Comparison of ENCODE assay signal across 18 cellular contexts in the genomic region with DNA sequence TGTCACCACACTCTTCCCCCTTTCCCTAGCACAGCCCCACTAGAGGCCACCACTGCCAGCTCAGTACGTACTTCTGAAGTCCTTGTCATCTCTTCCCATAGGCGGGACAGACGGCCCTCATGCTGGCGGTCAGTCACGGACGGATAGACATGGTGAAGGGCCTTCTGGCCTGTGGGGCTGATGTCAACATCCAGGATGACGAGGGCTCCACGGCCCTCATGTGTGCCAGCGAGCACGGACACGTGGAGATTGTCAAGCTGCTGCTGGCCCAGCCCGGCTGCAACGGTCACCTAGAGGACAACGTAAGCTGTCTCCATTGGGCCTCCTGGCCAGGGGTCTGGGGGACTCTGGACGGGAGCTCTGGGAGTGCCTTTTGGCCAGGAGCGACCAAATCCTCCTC.
DNase-seq lines count a peak whose midpoint lies in the region; ATAC-seq and TF ChIP-seq lines count a peak whose summit lies in the region.
"Had no signal": no experiment of that assay in that cellular context is flagged by ENCODE, and none has a peak within 500 bp of the region (broad histone marks: within the 10 kb centered on the region; RNA-seq: fewer than 3 reads in every experiment).

No MANE protein-coding gene starts in this region.

- no peak overlapping the region for H2BK120ac ChIP-seq in trophoblast cell (ENCODE audit: insufficient read depth, low read length, poor library complexity)

- H3K27me3 ChIP-seq in left ventricle myocardium inferior (ENCODE audit: low read depth) (no peaks in the 10 kb centered on the region), gastroesophageal sphincter (no peaks in the 10 kb centered on the region), trophoblast cell (ENCODE audit: insufficient read depth, low read length) (no peaks in the 10 kb centered on the region), tibial artery (no peaks in the 10 kb centered on the region)

- H3K27ac ChIP-seq in left ventricle myocardium inferior (replicated peaks) (peak overlapping the region; percentile 94), gastroesophageal sphincter (peak overlapping the region in 3 of 4 donors; percentile 87 to 91 (median 89)), trophoblast cell (ENCODE audit: low read depth, low read length) (no peak overlapping the region), tibial artery (peak overlapping the region; percentile 22 to 80)
- H3K27ac ChIP-seq: C4-2B had no signal

- H4K12ac ChIP-seq in trophoblast cell (ENCODE audit: low read depth, low read length) = no peak overlapping the region

- H3K9me3 ChIP-seq in left ventricle myocardium inferior (replicated peaks) (no peaks in the 10 kb centered on the region), gastroesophageal sphincter (no peaks in the 10 kb centered on the region), trophoblast cell (ENCODE audit: insufficient read depth, low read depth, low read length) (peaks cover 6% of the 10 kb centered on the region), tibial artery (no peaks in the 10 kb centered on the region)
- H3K9me3 ChIP-seq: SK-N-SH had no signal

- DNase-seq in left ventricle myocardium inferior = no peak
- DNase-seq in left cardiac atrium = no peak
- peak; percentile 53 for DNase-seq in trophoblast cell
- DNase-seq in tibial artery = peak in 1 of 2 donors; percentile 60
- DNase-seq in foreskin fibroblast = no peak
- DNase-seq in middle frontal gyrus (ENCODE audit: extremely low spot score, low spot score) = no peak
- DNase-seq: CD8-positive, alpha-beta memory T cell; MM.1S; NCI-H1048; NCI-H1417 treated with DMSO at 0.1 percent for 48 hours; NCI-H187; NCI-H446; NCI-H526; SHP77 treated with DMSO at 0.1 percent for 48 hours; SK-N-SH had no signal

- H3K36me3 ChIP-seq in left ventricle myocardium inferior (peaks cover 89% of the 10 kb centered on the region), gastroesophageal sphincter (peaks cover 0 to 78% of the 10 kb centered on the region in 2 donors), trophoblast cell (ENCODE audit: control insufficient read depth in 1 of 2, insufficient read depth in 2 of 2, low read length in 2 of 2) (peaks cover 60 to 77% of the 10 kb centered on the region in 2 experiments), tibial artery (peaks cover 59 to 86% (median 81%) of the 10 kb centered on the region in 3 donors)

- H4K8ac ChIP-seq in trophoblast cell (ENCODE audit: low read depth, low read length) = peak overlapping the region; percentile 0

- no peak overlapping the region for H2AFZ ChIP-seq in trophoblast cell (ENCODE audit: insufficient read depth, low read length, poor library complexity)

- no peak overlapping the region for H2BK5ac ChIP-seq in trophoblast cell (ENCODE audit: low read depth, low read length, poor library complexity)

- TF ChIP-seq CTCF in left ventricle myocardium inferior (IDR thresholded peaks at IDR 0.05; ENCODE audit: borderline replicate concordance) (no peak), gastroesophageal sphincter (IDR thresholded peaks at IDR 0.05) (no peak), tibial artery (IDR thresholded peaks at IDR 0.05) (no peak), foreskin fibroblast (IDR thresholded peaks at IDR 0.05; ENCODE audit: low read depth, low read length) (no peak)

- H3K4me2 ChIP-seq in trophoblast cell (ENCODE audit: low read length) = no peak overlapping the region
- H3K4me2 ChIP-seq: SK-N-SH had no signal

- WGBS in gastroesophageal sphincter (ENCODE audit: low coverage in 1 of 2), 2 donors = 80% methylated on average over 1 of the region's 16 CpGs; no CpG with 5 or more reads in 1 of the 2 donors
- no CpG with 5 or more reads among the region's 16 CpGs for WGBS in trophoblast cell (ENCODE audit: extremely low coverage, insufficient coverage, insufficient read length)

- intact Hi-C loops in left ventricle myocardium inferior (cut with micrococcal nuclease) (no loop called here), left cardiac atrium (cut with DNase I) (no loop called here), tibial artery (cut with DNase I; ENCODE audit: low total_unique reads) (no loop called here)

- ATAC-seq in left cardiac atrium (no peak), gastroesophageal sphincter (no peak)
- ATAC-seq: K562 had no signal

- no peak overlapping the region for H3K18ac ChIP-seq in trophoblast cell (ENCODE audit: low read length)

- no peak for TF ChIP-seq POLR2A in gastroesophageal sphincter (IDR thresholded peaks at IDR 0.05)

- no peak overlapping the region for H2AK5ac ChIP-seq in trophoblast cell (ENCODE audit: low read length)

- TF ChIP-seq EP300 in gastroesophageal sphincter (IDR thresholded peaks at IDR 0.05) = no peak

- H4K91ac ChIP-seq in trophoblast cell (ENCODE audit: low read depth, low read length) = no peak overlapping the region

- no peak overlapping the region for H3K14ac ChIP-seq in trophoblast cell (ENCODE audit: low read length)

- H3K4ac ChIP-seq in trophoblast cell (ENCODE audit: low read depth, low read length) = no peak overlapping the region

- H3K9ac ChIP-seq in trophoblast cell (ENCODE audit: low read length) = no peak overlapping the region
- H3K9ac ChIP-seq: SK-N-SH had no signal

- peaks cover 98% of the 10 kb centered on the region for H3K4me1 ChIP-seq in left ventricle myocardium inferior
- H3K4me1 ChIP-seq in gastroesophageal sphincter = peaks cover 20 to 86% (median 34%) of the 10 kb centered on the region in 3 donors
- peaks cover 4 to 8% of the 10 kb centered on the region in 2 experiments for H3K4me1 ChIP-seq in trophoblast cell (ENCODE audit: control insufficient read depth in 1 of 2, insufficient read depth in 2 of 2, low read length in 2 of 2)
- H3K4me1 ChIP-seq in tibial artery = peaks cover 0 to 77% (median 45%) of the 10 kb centered on the region in 4 donors

- H2BK12ac ChIP-seq in trophoblast cell (ENCODE audit: low read length) = no peak overlapping the region

- H3K79me2 ChIP-seq in trophoblast cell (ENCODE audit: control insufficient read depth, insufficient read depth, low read length, poor library complexity) = peaks cover 1% of the 10 kb centered on the region

- H3K4me3 ChIP-seq in left ventricle myocardium inferior (no peak overlapping the region), gastroesophageal sphincter (no peak overlapping the region), trophoblast cell (ENCODE audit: low read depth, low read length) (no peak overlapping the region), tibial artery (no peak overlapping the region), foreskin fibroblast (ENCODE audit: low read depth in 1 of 2, low read length in 2 of 2) (no peak overlapping the region)
- H3K4me3 ChIP-seq: K562 had no signal

- H3K79me1 ChIP-seq in trophoblast cell (ENCODE audit: low read length) = peaks cover 5% of the 10 kb centered on the region

- H3K23ac ChIP-seq in trophoblast cell (ENCODE audit: low read length) = no peak overlapping the region

Comparison
In these comparisons a context has a peak if more than half of its experiments do, and no peak if none do; other contexts are left out.
1. DNase-seq: peak in trophoblast cell (2 of 2); none in left ventricle myocardium inferior (single experiment), left cardiac atrium (single experiment), foreskin fibroblast (0 of 2) and middle frontal gyrus (single experiment).